Comparison of ENCODE assay signal across 9 cellular contexts in genomic region chr11:45147871-45148270, GRCh38. TPM values are rescaled to one million over a fixed set of nuclear protein-coding genes. Genes with fewer than 3 reads are reported as not detected.
DNase-seq lines count a peak whose midpoint lies in the region; ATAC-seq and TF ChIP-seq lines count a peak whose summit lies in the region.
"Had no signal": no experiment of that assay in that cellular context is flagged by ENCODE, and none has a peak within 500 bp of the region (broad histone marks: within the 10 kb centered on the region; RNA-seq: fewer than 3 reads in every experiment).

No MANE protein-coding gene starts in this region.

- H3K4me1 ChIP-seq in Loucy (ENCODE audit: insufficient read depth, low read length, poor library complexity, severe bottlenecking): peaks cover 46% of the 10 kb centered on the region
- peaks cover 13% of the 10 kb centered on the region for H3K4me1 ChIP-seq in effector memory CD4-positive, alpha-beta T cell (ENCODE audit: control insufficient read depth, insufficient read depth, low read length, poor library complexity, severe bottlenecking)

- H3K9me2 ChIP-seq in Loucy (replicated peaks; ENCODE audit: low read depth, low read length): no peaks in the 10 kb centered on the region

- H3K9ac ChIP-seq in Loucy (ENCODE audit: low read depth, low read length, poor library complexity, severe bottlenecking): peak overlapping the region; percentile 90

- peaks cover 0 to 9% of the 10 kb centered on the region in 2 donors for H3K27me3 Mint-ChIP-seq in natural killer cell (ENCODE audit: low read depth in 2 of 2)

- H3F3A ChIP-seq in Loucy (ENCODE audit: low read depth): no peaks in the 10 kb centered on the region

- H3K27ac ChIP-seq in effector memory CD4-positive, alpha-beta T cell (ENCODE audit: insufficient read depth, low read length, poor library complexity, severe bottlenecking): no peak overlapping the region

- no peaks in the 10 kb centered on the region for H3K36me3 ChIP-seq in Loucy (ENCODE audit: insufficient read depth, low read length)
- H3K36me3 ChIP-seq in effector memory CD4-positive, alpha-beta T cell (ENCODE audit: control insufficient read depth, insufficient read depth, low read length): no peaks in the 10 kb centered on the region

- no peaks in the 10 kb centered on the region for H3K36me3 Mint-ChIP-seq in natural killer cell

- peaks cover 49 to 56% of the 10 kb centered on the region in 2 donors for H3K4me1 Mint-ChIP-seq in natural killer cell

- no peaks in the 10 kb centered on the region for H3K27me3 ChIP-seq in Loucy (ENCODE audit: insufficient read depth, low read length, poor library complexity, severe bottlenecking)
- no peaks in the 10 kb centered on the region for H3K27me3 ChIP-seq in effector memory CD4-positive, alpha-beta T cell (replicated peaks; ENCODE audit: control insufficient read depth, insufficient read depth, low read length, poor library complexity, severe bottlenecking)

- no peaks in the 10 kb centered on the region for H3K9me3 Mint-ChIP-seq in natural killer cell

- peak overlapping the region; percentile 93 to 97 for H3K27ac Mint-ChIP-seq in natural killer cell

- H2AFZ ChIP-seq in Loucy (ENCODE audit: low read length): no peak overlapping the region

- H3K4me3 Mint-ChIP-seq in natural killer cell: peak overlapping the region; percentile 92

- H3K4me3 ChIP-seq in AG10803 (ENCODE audit: low read length): peak overlapping the region; percentile 80
- peak overlapping the region; percentile 89 for H3K4me3 ChIP-seq in Loucy (ENCODE audit: low read length, poor library complexity, severe bottlenecking)
- H3K4me3 ChIP-seq in effector memory CD4-positive, alpha-beta T cell (ENCODE audit: insufficient read depth, low read depth, low read length, poor library complexity, severe bottlenecking): peak overlapping the region; percentile 63

- no peaks in the 10 kb centered on the region for H3K9me3 ChIP-seq in Loucy (ENCODE audit: insufficient read depth, low read depth, low read length)
- no peaks in the 10 kb centered on the region for H3K9me3 ChIP-seq in effector memory CD4-positive, alpha-beta T cell (ENCODE audit: control insufficient read depth, low read length)

- H3K4me2 ChIP-seq in Loucy (ENCODE audit: low read depth, low read length, poor library complexity, severe bottlenecking): peak overlapping the region; percentile 89

- intact Hi-C loops in natural killer cell (cut with micrococcal nuclease): no loop called here

- peaks cover 9% of the 10 kb centered on the region for H4K20me1 ChIP-seq in Loucy (ENCODE audit: insufficient read depth, low read length, poor library complexity, severe bottlenecking)

- DNase-seq in AG10803 (ENCODE audit: low read depth): no peak
- DNase-seq in effector memory CD4-positive, alpha-beta T cell: no peak
- DNase-seq in natural killer cell: no peak
- DNase-seq in HK-2 (ENCODE audit: unreplicated experiment): no peak
- no peak for DNase-seq in stimulated activated CD4-positive, alpha-beta T cell treated with anti-CD3 and anti-CD28 coated beads, Interleukin-15, amount 100 ng/mL, for 24 hours
- DNase-seq: occipital lobe had no signal

- ATAC-seq in natural killer cell (no peak), GM19023 (IDR thresholded peaks at IDR 0.05; ENCODE audit: unreplicated experiment) (no peak), HG02973 (IDR thresholded peaks at IDR 0.05; ENCODE audit: unreplicated experiment) (no peak)

- TF ChIP-seq CTCF in AG10803 (conservative IDR thresholded peaks at IDR 0.05; ENCODE audit: low read length) (no peak), Loucy (conservative IDR thresholded peaks at IDR 0.05; ENCODE audit: low read length) (no peak), natural killer cell (IDR thresholded peaks at IDR 0.05) (no peak)

- peaks cover 71% of the 10 kb centered on the region for H3K79me2 ChIP-seq in Loucy (ENCODE audit: insufficient read depth, low read length)

RNA-seq across cellular contexts. Expression of gene PRDM11, which starts 1.4 kb away (rescaled TPM):
- total RNA-seq in natural killer cell: 10 to 100 TPM; 10.3 to 14.7 (median 13.7) TPM
